ENCODE assay signal across 23 cellular contexts in genomic region chr6:52328303-52328662, GRCh38. TPM values are rescaled to one million over a fixed set of nuclear protein-coding genes. Genes with fewer than 3 reads are reported as not detected.
DNase-seq lines count a peak whose midpoint lies in the region; TF ChIP-seq lines count a peak whose summit lies in the region.
"Had no signal": no experiment of that assay in that cellular context is flagged by ENCODE, and none has a peak within 500 bp of the region (broad histone marks: within the 10 kb centered on the region; RNA-seq: fewer than 3 reads in every experiment).

No MANE protein-coding gene starts in this region.

- no peaks in the 10 kb centered on the region for H3K9me3 ChIP-seq in Caco-2
- H3K9me3 ChIP-seq in duodenal mucosa (ENCODE audit: control insufficient read depth in 1 of 2, low read length in 2 of 2): no peaks in the 10 kb centered on the region
- H3K9me3 ChIP-seq in testis: no peaks in the 10 kb centered on the region
- H3K9me3 ChIP-seq in CD8-positive, alpha-beta memory T cell (ENCODE audit: low read length): no peaks in the 10 kb centered on the region
- H3K9me3 ChIP-seq: ovary, SJCRH30, uterus had no signal

- H3K4me3 Mint-ChIP-seq in Caco-2 (ENCODE audit: unreplicated experiment) (peak overlapping the region; percentile 62), progenitor cell of endocrine pancreas (ENCODE audit: low read depth) (no peak overlapping the region)
- H3K4me3 Mint-ChIP-seq in CD8-positive, alpha-beta memory T cell: no peak overlapping the region
- H3K4me3 Mint-ChIP-seq: activated CD4-positive, alpha-beta T cell treated with anti-CD3 and anti-CD28 coated beads for 36 hours; activated naive CD4-positive, alpha-beta T cell treated with anti-CD3 and anti-CD28 coated beads for 36 hours; activated T-cell treated with anti-CD3 and anti-CD28 coated beads, Interleukin-2, amount 50 U/mL, for 4 hours; CD4-positive, alpha-beta T cell; dendritic cell treated with granulocyte-macrophage colony-stimulating factor and Interleukin-4, amounts not matched to agents 40 ng/mL and 50 ng/mL, for 4 days; natural killer cell; T-cell had no signal

- TF ChIP-seq CTCF in Caco-2 (IDR thresholded peaks at IDR 0.05; ENCODE audit: insufficient read depth in 1 of 2, low read depth in 1 of 2, low read length in 1 of 2, severe bottlenecking in 1 of 2, unreplicated experiment in 1 of 2) (no peak), progenitor cell of endocrine pancreas (IDR thresholded peaks at IDR 0.05; ENCODE audit: unreplicated experiment) (no peak), testis (IDR thresholded peaks at IDR 0.05) (no peak)

- peaks cover 64% of the 10 kb centered on the region for H3K4me1 Mint-ChIP-seq in Caco-2 (ENCODE audit: low read depth, unreplicated experiment)
- H3K4me1 Mint-ChIP-seq in progenitor cell of endocrine pancreas (ENCODE audit: low read depth): peaks cover 38% of the 10 kb centered on the region
- peaks cover 14 to 21% (median 19%) of the 10 kb centered on the region in 3 donors for H3K4me1 Mint-ChIP-seq in CD8-positive, alpha-beta memory T cell

- H3K9me3 Mint-ChIP-seq in Caco-2 (ENCODE audit: unreplicated experiment) (no peaks in the 10 kb centered on the region), progenitor cell of endocrine pancreas (ENCODE audit: low read depth) (peaks cover 6% of the 10 kb centered on the region)
- H3K9me3 Mint-ChIP-seq in CD8-positive, alpha-beta memory T cell: no peaks in the 10 kb centered on the region
- H3K9me3 Mint-ChIP-seq: activated naive CD4-positive, alpha-beta T cell treated with anti-CD3 and anti-CD28 coated beads for 36 hours; activated T-cell treated with anti-CD3 and anti-CD28 coated beads, Interleukin-2, amount 50 U/mL, for 4 hours; CD4-positive, alpha-beta T cell; dendritic cell treated with granulocyte-macrophage colony-stimulating factor and Interleukin-4, amounts not matched to agents 40 ng/mL and 50 ng/mL, for 4 days; natural killer cell; T-cell had no signal

- H3K27me3 Mint-ChIP-seq in Caco-2 (ENCODE audit: insufficient read depth, unreplicated experiment) (no peaks in the 10 kb centered on the region), progenitor cell of endocrine pancreas (no peaks in the 10 kb centered on the region)
- H3K27me3 Mint-ChIP-seq in CD8-positive, alpha-beta memory T cell: peaks cover 0 to 4% of the 10 kb centered on the region in 2 donors
- H3K27me3 Mint-ChIP-seq: activated CD4-positive, alpha-beta T cell treated with anti-CD3 and anti-CD28 coated beads for 36 hours; CD4-positive, alpha-beta T cell; T-cell had no signal

- H3K36me3 ChIP-seq in Caco-2 (ENCODE audit: control insufficient read depth, insufficient read depth, low read length): no peaks in the 10 kb centered on the region
- no peaks in the 10 kb centered on the region for H3K36me3 ChIP-seq in duodenal mucosa (ENCODE audit: control insufficient read depth in 1 of 2, insufficient read depth in 2 of 2, low read length in 2 of 2)
- no peaks in the 10 kb centered on the region for H3K36me3 ChIP-seq in testis (ENCODE audit: low read depth, missing control alignments)
- no peaks in the 10 kb centered on the region for H3K36me3 ChIP-seq in CD8-positive, alpha-beta memory T cell (ENCODE audit: insufficient read depth, low read length)
- H3K36me3 ChIP-seq: ovary, SJCRH30, uterus had no signal

- 76 to 79% methylated on average over 2 of the region's 2 CpGs for WGBS in testis, 2 donors

- H3K4me3 ChIP-seq in Caco-2 (ENCODE audit: low read depth, low read length): no peak overlapping the region
- H3K4me3 ChIP-seq in duodenal mucosa (ENCODE audit: low read depth in 1 of 2, low read length in 2 of 2): peak overlapping the region; percentile 14 to 30
- H3K4me3 ChIP-seq in testis: no peak overlapping the region
- no peak overlapping the region for H3K4me3 ChIP-seq in CD8-positive, alpha-beta memory T cell (ENCODE audit: low read length)
- H3K4me3 ChIP-seq: ovary, SJCRH30, uterus had no signal

- CTCF ChIA-PET in Caco-2 (lab: Charles Lee): interaction anchor here (0.7 to 1.2 kb wide), 6 partner anchors 9 to 28 kb away, joined by 3 to 4 read pairs (median 3); no protein-coding TSS in a partner anchor
- CTCF ChIA-PET in CD8-positive, alpha-beta memory T cell (lab: Charles Lee): interaction anchor here (0.9 to 1.8 kb wide), 4 partner anchors 10 to 72 kb away, joined by 3 to 6 read pairs (median 3); no protein-coding TSS in a partner anchor

- H3K27me3 ChIP-seq in Caco-2 (replicated peaks; ENCODE audit: control insufficient read depth, insufficient read depth, low read length): no peaks in the 10 kb centered on the region
- H3K27me3 ChIP-seq in duodenal mucosa (ENCODE audit: control insufficient read depth in 1 of 2, insufficient read depth in 2 of 2, low read length in 2 of 2): no peaks in the 10 kb centered on the region
- H3K27me3 ChIP-seq in testis: no peaks in the 10 kb centered on the region
- H3K27me3 ChIP-seq in CD8-positive, alpha-beta memory T cell (ENCODE audit: insufficient read depth, low read length, poor library complexity, severe bottlenecking): no peaks in the 10 kb centered on the region
- H3K27me3 ChIP-seq: ovary, SJCRH30, uterus had no signal

- POLR2A ChIA-PET in Caco-2 (lab: Charles Lee): interaction anchor here (0.7 to 1.1 kb wide), 5 partner anchors 12 to 43 kb away, joined by 3 to 6 read pairs (median 3); partner anchors contain the start of gene MCM3
- POLR2A ChIA-PET in CD8-positive, alpha-beta memory T cell (lab: Charles Lee): interaction anchor here (0.9 kb wide), 1 partner anchor 12 kb away, joined by 3 read pairs; no protein-coding TSS in a partner anchor

- no peak for TF ChIP-seq POLR2A in testis (IDR thresholded peaks at IDR 0.05)

- no peak overlapping the region for H3K9ac ChIP-seq in duodenal mucosa (ENCODE audit: low read depth in 1 of 2, low read length in 2 of 2)

- peak overlapping the region; percentile 88 for H3K27ac Mint-ChIP-seq in Caco-2 (ENCODE audit: unreplicated experiment)
- peak overlapping the region; percentile 80 for H3K27ac Mint-ChIP-seq in progenitor cell of endocrine pancreas
- H3K27ac Mint-ChIP-seq in CD8-positive, alpha-beta memory T cell: no peak overlapping the region
- H3K27ac Mint-ChIP-seq: activated naive CD4-positive, alpha-beta T cell treated with anti-CD3 and anti-CD28 coated beads for 36 hours; CD4-positive, alpha-beta T cell; dendritic cell treated with granulocyte-macrophage colony-stimulating factor and Interleukin-4, amounts not matched to agents 40 ng/mL and 50 ng/mL, for 4 days; natural killer cell had no signal

- H3K36me3 Mint-ChIP-seq in Caco-2 (ENCODE audit: insufficient read depth, unreplicated experiment): peaks cover 20% of the 10 kb centered on the region
- no peaks in the 10 kb centered on the region for H3K36me3 Mint-ChIP-seq in progenitor cell of endocrine pancreas (ENCODE audit: insufficient read depth)
- H3K36me3 Mint-ChIP-seq in CD8-positive, alpha-beta memory T cell: peaks cover 0 to 1% (median 0%) of the 10 kb centered on the region in 3 donors
- H3K36me3 Mint-ChIP-seq: natural killer cell, T-cell had no signal

- H3K27ac ChIP-seq in duodenal mucosa (ENCODE audit: low read depth, low read length): peak overlapping the region; percentile 30
- no peak overlapping the region for H3K27ac ChIP-seq in testis
- no peak overlapping the region for H3K27ac ChIP-seq in CD8-positive, alpha-beta memory T cell (ENCODE audit: low read depth, low read length)
- H3K27ac ChIP-seq: HL-60, ovary, SJCRH30, uterus had no signal

- DNase-seq in Caco-2 (peak; percentile 78 to 87), MV-4-11 (lab: John Stamatoyannopoulos, UW) (peak; percentile 61), progenitor cell of endocrine pancreas (ENCODE audit: low spot score, unreplicated experiment) (no peak), testis (no peak), activated gamma-delta T cell (lab: John Stamatoyannopoulos, UW) (no peak), H4 (ENCODE audit: low spot score) (no peak)
- no peak for DNase-seq in CD8-positive, alpha-beta memory T cell
- DNase-seq: activated CD4-positive, alpha-beta T cell treated with anti-CD3 and anti-CD28 coated beads for 36 hours; activated naive CD4-positive, alpha-beta T cell treated with anti-CD3 and anti-CD28 coated beads for 36 hours; activated T-cell treated with anti-CD3 and anti-CD28 coated beads, Interleukin-2, amount 50 U/mL, for 4 hours; amygdala; CD4-positive, alpha-beta T cell; glutamatergic neuron; IMR-90; natural killer cell; ovary; right cardiac atrium; SJCRH30; T-cell; uterus had no signal

- peaks cover 86% of the 10 kb centered on the region for H3K4me1 ChIP-seq in Caco-2
- H3K4me1 ChIP-seq in duodenal mucosa (ENCODE audit: control insufficient read depth in 1 of 2, insufficient read depth in 2 of 2, low read length in 2 of 2): peaks cover 38 to 57% of the 10 kb centered on the region in 2 donors
- peaks cover 7% of the 10 kb centered on the region for H3K4me1 ChIP-seq in testis
- H3K4me1 ChIP-seq in CD8-positive, alpha-beta memory T cell (ENCODE audit: insufficient read depth, low read length): peaks cover 20% of the 10 kb centered on the region
- H3K4me1 ChIP-seq: uterus had no signal

- intact Hi-C loops in Caco-2 (cut with micrococcal nuclease; ENCODE audit: unreplicated experiment): loop anchor here (1.0 kb wide), 2 partner anchors 24 to 44 kb away; partner anchors contain the start of gene MCM3
- intact Hi-C loops in testis (cut with DNase I; ENCODE audit: low total_unique reads): no loop called here

- BruUV-seq in Caco-2 (replicated peaks; lab: Mats Ljungman, UMichigan): no TSS peak

RNA-seq across cellular contexts. Expression of gene PAQR8, which starts 33.7 kb away (rescaled TPM):
- 8.7 and 10.0 TPM in 2 replicates for total RNA-seq in Caco-2 (2022)
- total RNA-seq in progenitor cell of endocrine pancreas: 13.9 and 15.2 TPM in 2 replicates
- total RNA-seq in testis: 10 to 100 TPM in 1 of 2 donors, 1 to 10 TPM in 1; 9.0 to 11.0 TPM
- 8.3 TPM for polyA plus RNA-seq in testis (ENCODE audit: insufficient read depth, low read depth, low replicate concordance)
- total RNA-seq in H4 (2014; rRNA removed; shearing (Covaris generic)): 3.8 and 4.5 TPM in 2 replicates
- 10 to 100 TPM; 10.2 to 11.7 TPM for total RNA-seq in CD8-positive, alpha-beta memory T cell
- 17.9 TPM for polyA plus RNA-seq in CD8-positive, alpha-beta memory T cell

RNA-seq across cellular contexts. Expression of gene MCM3, which starts 43.7 kb away (rescaled TPM):
- 151 and 152 TPM in 2 replicates for total RNA-seq in Caco-2 (2022)
- total RNA-seq in progenitor cell of endocrine pancreas: 118 and 121 TPM in 2 replicates
- total RNA-seq in testis: 10 to 100 TPM; 53.4 to 55.9 TPM
- polyA plus RNA-seq in testis (ENCODE audit: insufficient read depth, low read depth, low replicate concordance): 41.1 TPM
- 157 and 161 TPM in 2 replicates for total RNA-seq in H4 (2014; rRNA removed; shearing (Covaris generic))
- total RNA-seq in CD8-positive, alpha-beta memory T cell: 100 to 1,000 TPM; 262 to 263 TPM
- 59.0 TPM for polyA plus RNA-seq in CD8-positive, alpha-beta memory T cell

Comparison
In these comparisons a context has a peak if more than half of its experiments do, and no peak if none do; other contexts are left out.
1. DNase-seq: peak in Caco-2 (2 of 2) and MV-4-11 (single experiment); none in progenitor cell of endocrine pancreas (single experiment), testis (single experiment), activated gamma-delta T cell (single experiment), H4 (single experiment) and CD8-positive, alpha-beta memory T cell (0 of 5).
2. H3K4me3 ChIP-seq: peak in duodenal mucosa (2 of 2); none in Caco-2 (single experiment), testis (0 of 2) and CD8-positive, alpha-beta memory T cell (single experiment).
3. H3K27ac Mint-ChIP-seq: peak in Caco-2 (single experiment) and progenitor cell of endocrine pancreas (single experiment); none in CD8-positive, alpha-beta memory T cell (0 of 8).